In genomic region chr6:69881322-69882151, GRCh38 we compare ENCODE assay signal across 11 cellular contexts. TPM values are rescaled to one million over a fixed set of nuclear protein-coding genes. Genes with fewer than 3 reads are reported as not detected.
DNase-seq lines count a peak whose midpoint lies in the region; ATAC-seq and TF ChIP-seq lines count a peak whose summit lies in the region.
"Had no signal": no experiment of that assay in that cellular context is flagged by ENCODE, and none has a peak within 500 bp of the region (broad histone marks: within the 10 kb centered on the region; RNA-seq: fewer than 3 reads in every experiment).

No MANE protein-coding gene starts in this region.

- CTCF ChIA-PET in GM10248 (lab: Yijun Ruan, JAX), result interaction anchor here (0.9 kb wide), 3 partner anchors 13 to 227 kb away, joined by 3 read pairs; partner anchors contain the start of gene LMBRD1

- DNase-seq in GM10248 (ENCODE audit: extremely low spot score) (peak; percentile 35), NOMO-1 (lab: John Stamatoyannopoulos, UW; ENCODE audit: unreplicated experiment in 2 of 2) (peak; percentile 70 to 89), HuH-7.5 (ENCODE audit: low spot score) (no peak), type B pancreatic cell (ENCODE audit: extremely low spot score, unreplicated experiment) (no peak), NCI-H345 treated with DMSO at 0.1 percent for 48 hours (lab: John Stamatoyannopoulos, UW; ENCODE audit: unreplicated experiment) (no peak), endothelial cell (ENCODE audit: low spot score) (no peak)
- DNase-seq: adrenal gland, HFFc6, NCI-H510A treated with DMSO at 0.1 percent for 48 hours had no signal

- H3K27ac Mint-ChIP-seq in type B pancreatic cell (no peak overlapping the region), endothelial cell (ENCODE audit: unreplicated experiment) (no peak overlapping the region)
- H3K27ac Mint-ChIP-seq: HFFc6 had no signal

- ATAC-seq in GM19395 (IDR thresholded peaks at IDR 0.05; ENCODE audit: unreplicated experiment) (peak; percentile 88), HG02973 (IDR thresholded peaks at IDR 0.05; ENCODE audit: unreplicated experiment) (peak; percentile 81)

- H3K4me3 Mint-ChIP-seq in type B pancreatic cell (no peak overlapping the region), endothelial cell (ENCODE audit: unreplicated experiment) (no peak overlapping the region)
- H3K4me3 Mint-ChIP-seq: HFFc6 had no signal

- H3K27me3 Mint-ChIP-seq in type B pancreatic cell, result no peaks in the 10 kb centered on the region
- H3K27me3 Mint-ChIP-seq in endothelial cell (ENCODE audit: unreplicated experiment), result no peaks in the 10 kb centered on the region

- no peak for TF ChIP-seq CTCF in GM10248 (IDR thresholded peaks at IDR 0.05; ENCODE audit: control extremely low read depth, extremely low read depth, low read depth, missing control alignments)
- no peak for TF ChIP-seq CTCF in type B pancreatic cell (conservative IDR thresholded peaks at IDR 0.05)
- TF ChIP-seq CTCF in endothelial cell (IDR thresholded peaks at IDR 0.05; ENCODE audit: unreplicated experiment), result no peak

- H3K4me1 Mint-ChIP-seq in type B pancreatic cell (ENCODE audit: unreplicated experiment), result no peaks in the 10 kb centered on the region
- no peaks in the 10 kb centered on the region for H3K4me1 Mint-ChIP-seq in endothelial cell (ENCODE audit: unreplicated experiment)

- H3K36me3 Mint-ChIP-seq in type B pancreatic cell (no peaks in the 10 kb centered on the region), endothelial cell (ENCODE audit: low read depth, unreplicated experiment) (no peaks in the 10 kb centered on the region)

- H3K9me3 Mint-ChIP-seq in type B pancreatic cell, result no peaks in the 10 kb centered on the region
- no peaks in the 10 kb centered on the region for H3K9me3 Mint-ChIP-seq in endothelial cell (ENCODE audit: unreplicated experiment)

- POLR2A ChIA-PET in GM10248 (lab: Yijun Ruan, JAX), result interaction anchor here (1.0 kb wide), 1 partner anchor 14 kb away, joined by 5 read pairs; no protein-coding TSS in a partner anchor

RNA-seq across cellular contexts. Expression of gene COL19A1, which starts 15.2 kb away (rescaled TPM):
- total RNA-seq in type B pancreatic cell (ENCODE audit: low replicate concordance), result 0.55 and 1.6 TPM in 2 replicates
- 0.33 TPM for total RNA-seq in endothelial cell (ENCODE audit: unreplicated experiment)
- total RNA-seq: HFFc6 had no signal

Comparison
In these comparisons a context has a peak if more than half of its experiments do, and no peak if none do; other contexts are left out.
1. DNase-seq: peak in GM10248 (single experiment) and NOMO-1 (2 of 2); none in HuH-7.5 (single experiment), type B pancreatic cell (single experiment), NCI-H345 treated with DMSO at 0.1 percent for 48 hours (single experiment) and endothelial cell (single experiment).